In the genomic region with DNA sequence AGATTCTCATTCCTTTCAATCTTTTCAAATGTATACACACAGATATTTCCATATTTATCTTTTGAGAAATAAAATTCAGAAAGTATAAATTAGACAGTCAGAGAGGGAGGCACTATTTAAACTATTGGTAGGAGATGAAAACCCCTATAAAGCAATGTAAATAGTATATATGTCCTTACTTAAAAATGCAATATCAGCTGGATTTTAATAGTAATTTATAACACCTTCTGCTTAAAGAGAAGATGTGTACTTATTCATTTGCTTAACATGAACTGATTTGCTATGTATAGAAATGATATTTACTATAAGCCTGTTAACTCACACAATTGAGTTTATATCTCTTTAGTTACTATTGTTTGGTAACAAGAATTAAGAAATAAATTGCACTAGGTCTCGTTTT, we compare ENCODE assay signal across 33 cellular contexts.
"Had no signal": no experiment of that assay in that cellular context is flagged by ENCODE, and none has a peak within 500 bp of the region (broad histone marks: within the 10 kb centered on the region; RNA-seq: fewer than 3 reads in every experiment).

No MANE protein-coding gene starts in this region.

- FAIRE-seq: astrocyte, TTC549 had no signal

- H3K4me3 ChIP-seq: adrenal gland, body of pancreas, breast epithelium had no signal

- H3K27me3 ChIP-seq: adrenal gland, body of pancreas, brain microvascular endothelial cell, breast epithelium had no signal

- ATAC-seq: activated CD8-positive, alpha-beta T cell treated with anti-CD3 and anti-CD28 coated beads for 36 hours; activated naive CD4-positive, alpha-beta T cell treated with anti-CD3 and anti-CD28 coated beads, Interleukin-2, amount 50 U/mL, for 72 hours; activated T-cell treated with anti-CD3 and anti-CD28 coated beads, Interleukin-2, amount 50 U/mL, for 4 hours; activated T-cell treated with anti-CD3 and anti-CD28 coated beads, Interleukin-2, amount 50 U/mL, for 72 hours; activated T-helper 17 cell treated with anti-CD3 and anti-CD28 coated beads, Interleukin-2, amount 50 U/mL, for 72 hours; body of pancreas had no signal

- H3K9me3 ChIP-seq: adrenal gland, body of pancreas, breast epithelium had no signal

- DNase-seq: activated B cell treated with CpG ODN at 0.5 μM for 24 hours; activated CD4-positive, alpha-beta memory T cell treated with anti-CD3 and anti-CD28 coated beads for 36 hours; activated CD4-positive, alpha-beta T cell treated with anti-CD3 and anti-CD28 coated beads for 4 hours; activated CD4-positive, alpha-beta T cell treated with anti-CD3 and anti-CD28 coated beads, Interleukin-2, amount 10 ng/mL, durations not matched to agents 24 days and 14 days; activated CD4-positive, alpha-beta T cell treated with anti-CD3 and anti-CD28 coated beads, Interleukin-2, amount 50 U/mL, for 1 hour; activated CD4-positive, alpha-beta T cell treated with anti-CD3 and anti-CD28 coated beads, Interleukin-2, amount 50 U/mL, for 4 hours; activated CD4-positive, CD25-positive, alpha-beta regulatory T cell treated with anti-CD3 and anti-CD28 coated beads, Interleukin-2, amount 50 U/mL, for 72 hours; activated CD8-positive, alpha-beta memory T cell treated with anti-CD3 and anti-CD28 coated beads, Interleukin-2, amount 50 U/mL, for 4 hours; activated CD8-positive, alpha-beta T cell treated with anti-CD3 and anti-CD28 coated beads for 36 hours; activated effector memory CD4-positive, alpha-beta T cell treated with anti-CD3 and anti-CD28 coated beads, Interleukin-2, amount 50 U/mL, for 16 hours; activated gamma-delta T cell treated with Interleukin-2 at 50 U/mL for 16 hours; activated naive CD4-positive, alpha-beta T cell; activated naive CD4-positive, alpha-beta T cell treated with anti-CD3 and anti-CD28 coated beads for 36 hours; activated naive CD4-positive, alpha-beta T cell treated with anti-CD3 and anti-CD28 coated beads, Interleukin-2, amount 50 U/mL, for 16 hours; activated naive CD8-positive, alpha-beta T cell treated with anti-CD3 and anti-CD28 coated beads for 36 hours; activated T-cell treated with anti-CD3 and anti-CD28 coated beads for 4 hours; activated T-cell treated with anti-CD3 and anti-CD28 coated beads, Interleukin-2, amount 50 U/mL, for 1 hour; activated T-cell treated with anti-CD3 and anti-CD28 coated beads, Interleukin-2, amount 50 U/mL, for 4 hours; activated T-cell treated with anti-CD3 and anti-CD28 coated beads, Interleukin-2, amount 50 U/mL, for 72 hours; adrenal gland; amniotic stem cell; aorta; body of pancreas; brain microvascular endothelial cell; central memory CD4-positive, alpha-beta T cell; T-helper 2 cell; T-helper 9 cell had no signal

- H3K27ac ChIP-seq: adrenal gland, body of pancreas, brain microvascular endothelial cell, breast epithelium, VCaP had no signal

- H3K36me3 ChIP-seq: adrenal gland, brain microvascular endothelial cell, breast epithelium had no signal

- H3K4me1 ChIP-seq: adrenal gland, body of pancreas, breast epithelium had no signal
